5 cellular contexts compared by ENCODE assay signal in the genomic region with DNA sequence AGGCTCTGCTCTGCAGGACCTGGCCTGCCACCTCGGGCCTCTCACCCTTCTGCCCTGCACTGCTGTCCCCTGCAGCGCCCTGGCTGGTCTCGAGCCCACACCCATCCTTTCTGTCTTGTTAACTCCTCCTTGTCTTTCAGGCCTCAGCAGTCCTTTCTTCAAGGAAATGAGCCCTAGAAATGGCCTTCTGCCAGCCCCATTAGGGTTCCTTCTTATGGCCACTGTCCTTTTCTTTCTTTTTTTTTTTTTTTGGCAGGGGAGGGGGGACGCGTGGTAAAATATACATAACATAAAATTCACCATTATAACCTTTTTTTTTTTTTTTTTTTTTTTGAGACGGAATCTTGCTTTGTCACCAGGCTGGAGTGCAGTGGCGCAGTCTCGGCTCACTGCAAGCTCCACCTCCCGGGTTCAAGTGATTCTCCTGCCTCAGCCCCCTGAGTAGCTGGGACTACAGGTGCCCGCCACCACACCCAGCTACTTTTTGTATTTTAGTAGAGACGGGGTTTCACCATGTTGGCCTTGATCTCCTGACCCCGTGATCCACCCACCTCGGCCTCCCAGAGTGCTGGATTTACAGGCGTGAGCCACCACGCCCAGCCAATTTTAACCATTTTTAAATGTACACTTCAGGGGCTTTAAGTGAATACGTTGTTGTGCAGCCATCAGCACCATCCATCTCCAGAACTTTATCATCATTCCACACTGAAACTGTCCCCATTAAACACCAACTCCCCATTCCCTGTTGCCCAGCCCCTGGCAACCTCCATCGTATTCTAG. TPM values are rescaled to one million over a fixed set of nuclear protein-coding genes. Genes with fewer than 3 reads are reported as not detected.
A peak's percentile ranks its signal among the peaks of the same experiment; 100 is the strongest.
DNase-seq lines count a peak whose midpoint lies in the region; ATAC-seq, FAIRE-seq and TF ChIP-seq lines count a peak whose summit lies in the region.
"Not testable (repeated sequence)": the region's sequence is repeated elsewhere in the genome, so short reads cannot be mapped to it uniquely, and the experiment has no call there.

No MANE protein-coding gene starts in this region.

- not testable (repeated sequence) for H3K36me3 ChIP-seq in H1 (ENCODE audit: control insufficient read depth in 2 of 4, insufficient read depth in 4 of 4, low read length in 3 of 4); lower lobe of right lung

- TF ChIP-seq EP300 in H1 (IDR thresholded peaks at IDR 0.05; ENCODE audit: borderline replicate concordance in 1 of 2, low read depth in 2 of 2, low read length in 2 of 2) = not testable (repeated sequence)

- not testable (repeated sequence) for H3K4me1 ChIP-seq in H1 (replicated peaks in 1 of 4; ENCODE audit: control insufficient read depth in 3 of 4, insufficient read depth in 4 of 4, low read length in 3 of 4)
- H3K4me1 ChIP-seq in lower lobe of right lung = peaks cover 36% of the 10 kb centered on the region

- not testable (repeated sequence) for H3K36me3 Mint-ChIP-seq in activated CD8-positive, alpha-beta T cell treated with anti-CD3 and anti-CD28 coated beads, Interleukin-2, amount 10 ng/mL, durations not matched to agents 7 days and 5 days (ENCODE audit: low read depth); stimulated activated effector memory CD8-positive, alpha-beta T cell treated with anti-CD3 and anti-CD28 coated beads, Interleukin-12 subunit alpha, Interleukin-12 subunit beta, amount 100 ng/mL, for 72 hours

- H2BK120ac ChIP-seq in H1 (replicated peaks; ENCODE audit: low read depth, low read length) = not testable (repeated sequence)

- peak overlapping the region; percentile 89; the same call in 1 of the 2 replicates for H4K8ac ChIP-seq in H1 (ENCODE audit: extremely low read depth, insufficient read depth, low read length)

- not testable (repeated sequence) for FAIRE-seq in H1 (lab: Jason Lieb, UNC)

- not testable (repeated sequence) for H2BK5ac ChIP-seq in H1 (ENCODE audit: low read depth, low read length)

- CTCF ChIA-PET in activated CD8-positive, alpha-beta T cell treated with anti-CD3 and anti-CD28 coated beads, Interleukin-2, amount 10 ng/mL, durations not matched to agents 7 days and 5 days (lab: Charles Lee) = interaction anchor here (1.3 to 11.9 kb wide), 5 partner anchors 10 to 21 kb away, joined by 3 to 307 read pairs (median 10); partner anchors contain the start of genes TRIM47 and WBP2
- CTCF ChIA-PET in H1 (lab: Charles Lee; ENCODE audit: partially characterized antibody) = interaction anchor here (0.9 to 27.2 kb wide), 5 partner anchors 9 to 35 kb away, joined by 4 to 563 read pairs (median 16); partner anchors contain the start of gene TRIM47

- H3K27me3 ChIP-seq in H1 (replicated peaks in 1 of 4; ENCODE audit: control insufficient read depth in 3 of 4, extremely low read depth in 1 of 4, insufficient read depth in 3 of 4, low read length in 3 of 4); lower lobe of right lung (ENCODE audit: low read depth): not testable (repeated sequence)

- POLR2A ChIA-PET in activated CD8-positive, alpha-beta T cell treated with anti-CD3 and anti-CD28 coated beads, Interleukin-2, amount 10 ng/mL, durations not matched to agents 7 days and 5 days (lab: Charles Lee) = interaction anchor here (1.2 to 1.9 kb wide), 3 partner anchors 10 to 12 kb away, joined by 7 to 13 read pairs (median 8); partner anchors contain the start of gene WBP2
- POLR2A ChIA-PET in H1 (lab: Charles Lee; ENCODE audit: partially characterized antibody) = not testable (repeated sequence)

- WGBS in H1 (ENCODE audit: extremely low coverage in 1 of 2, insufficient coverage in 1 of 2, insufficient read length in 1 of 2, insufficient replicate concordance in 2 of 2, low coverage in 1 of 2, low lambda C conversion rate in 2 of 2, missing lambda C conversion rate in 1 of 2), 2 experiments = 96% methylated on average over 11 of the region's 17 CpGs; no CpG with 5 or more reads in 1 of the 2 experiments

- ATAC-seq in activated CD8-positive, alpha-beta T cell treated with anti-CD3 and anti-CD28 coated beads, Interleukin-2, amount 10 ng/mL, durations not matched to agents 7 days and 5 days; lower lobe of right lung; stimulated activated effector memory CD8-positive, alpha-beta T cell treated with anti-CD3 and anti-CD28 coated beads, Interleukin-12 subunit alpha, Interleukin-12 subunit beta, amount 100 ng/mL, for 72 hours: not testable (repeated sequence)

- H3K4me1 Mint-ChIP-seq in activated CD8-positive, alpha-beta T cell treated with anti-CD3 and anti-CD28 coated beads, Interleukin-2, amount 10 ng/mL, durations not matched to agents 7 days and 5 days (ENCODE audit: low read depth) = peaks cover 29% of the 10 kb centered on the region
- H3K4me1 Mint-ChIP-seq in stimulated activated effector memory CD8-positive, alpha-beta T cell treated with anti-CD3 and anti-CD28 coated beads, Interleukin-12 subunit alpha, Interleukin-12 subunit beta, amount 100 ng/mL, for 72 hours = peaks cover 28% of the 10 kb centered on the region

- H3K4me3 Mint-ChIP-seq in activated CD8-positive, alpha-beta T cell treated with anti-CD3 and anti-CD28 coated beads, Interleukin-2, amount 10 ng/mL, durations not matched to agents 7 days and 5 days = not testable (repeated sequence)
- peak overlapping the region; percentile 51 for H3K4me3 Mint-ChIP-seq in stimulated activated effector memory CD8-positive, alpha-beta T cell treated with anti-CD3 and anti-CD28 coated beads, Interleukin-12 subunit alpha, Interleukin-12 subunit beta, amount 100 ng/mL, for 72 hours

- H3K9me3 ChIP-seq in H1 (ENCODE audit: insufficient read depth in 2 of 2, low read depth in 1 of 2, low read length in 1 of 2); lower lobe of right lung: not testable (repeated sequence)

- 0 out of 2 replicates have a peak overlapping the region, but pooled peaks have one; percentile 18 for H2BK15ac ChIP-seq in H1 (ENCODE audit: low read length)

- not testable (repeated sequence) for H3K23me2 ChIP-seq in H1 (ENCODE audit: low read depth, low read length)

- H2AFZ ChIP-seq in H1 (ENCODE audit: low read length) = not testable (repeated sequence)

- intact Hi-C loops in lower lobe of right lung (cut with DNase I) = not testable (repeated sequence)

- TF ChIP-seq RAD21 in H1 (IDR thresholded peaks at IDR 0.05 in 1 of 2, conservative IDR thresholded peaks at IDR 0.05 in 1 of 2; ENCODE audit: low read depth in 2 of 2, low read length in 2 of 2) = not testable (repeated sequence)

- not testable (repeated sequence) for H2BK20ac ChIP-seq in H1 (ENCODE audit: low read length)

- H3K79me1 ChIP-seq in H1 (ENCODE audit: low read depth, low read length) = not testable (repeated sequence)

- not testable (repeated sequence) for H3K27me3 Mint-ChIP-seq in activated CD8-positive, alpha-beta T cell treated with anti-CD3 and anti-CD28 coated beads, Interleukin-2, amount 10 ng/mL, durations not matched to agents 7 days and 5 days (ENCODE audit: low read depth)

- TF ChIP-seq POLR2A in H1 (IDR thresholded peaks at IDR 0.05; ENCODE audit: control extremely low read depth in 1 of 2, low read depth in 2 of 2, low read length in 2 of 2) = not testable (repeated sequence)

- TF ChIP-seq CTCF in H1 (IDR thresholded peaks at IDR 0.05; ENCODE audit: control extremely low read depth in 1 of 3, insufficient read depth in 1 of 3, low read depth in 1 of 3, low read length in 3 of 3); lower lobe of right lung (IDR thresholded peaks at IDR 0.05): not testable (repeated sequence)

- peak overlapping the region; percentile 83 for H3K27ac Mint-ChIP-seq in activated CD8-positive, alpha-beta T cell treated with anti-CD3 and anti-CD28 coated beads, Interleukin-2, amount 10 ng/mL, durations not matched to agents 7 days and 5 days
- not testable (repeated sequence) for H3K27ac Mint-ChIP-seq in stimulated activated effector memory CD8-positive, alpha-beta T cell treated with anti-CD3 and anti-CD28 coated beads, Interleukin-12 subunit alpha, Interleukin-12 subunit beta, amount 100 ng/mL, for 72 hours

- not testable (repeated sequence) for H2BK12ac ChIP-seq in H1 (ENCODE audit: low read depth, low read length)

- peak; percentile 4 for DNase-seq in NCI-H2171 treated with DMSO at 0.1 percent for 48 hours (lab: John Stamatoyannopoulos, UW)
- not testable (repeated sequence) for DNase-seq in activated CD8-positive, alpha-beta T cell treated with anti-CD3 and anti-CD28 coated beads, Interleukin-2, amount 10 ng/mL, durations not matched to agents 7 days and 5 days; H1 (ENCODE audit: low read depth in 1 of 2, low spot score in 2 of 2); lower lobe of right lung; stimulated activated effector memory CD8-positive, alpha-beta T cell treated with anti-CD3 and anti-CD28 coated beads, Interleukin-12 subunit alpha, Interleukin-12 subunit beta, amount 100 ng/mL, for 72 hours (ENCODE audit: low spot score in 2 of 2)

- H4K5ac ChIP-seq in H1 (ENCODE audit: insufficient read length, low read depth, low read length) = not testable (repeated sequence)

- H3K23ac ChIP-seq in H1 (ENCODE audit: insufficient read length) = not testable (repeated sequence)

- H3K4me3 ChIP-seq in H1 (ENCODE audit: extremely low read depth in 1 of 4, insufficient read depth in 2 of 4, low read depth in 3 of 4, low read length in 4 of 4); lower lobe of right lung: not testable (repeated sequence)

- H3K18ac ChIP-seq in H1 (ENCODE audit: extremely low read depth, low read length) = not testable (repeated sequence)

- not testable (repeated sequence) for H3K79me2 ChIP-seq in H1 (ENCODE audit: control insufficient read depth in 1 of 2, insufficient read depth in 2 of 2, low read length in 2 of 2)

- not testable (repeated sequence) for H2AK5ac ChIP-seq in H1 (ENCODE audit: low read depth, low read length)

- not testable (repeated sequence) for H3K27ac ChIP-seq in H1 (ENCODE audit: low read depth, low read length)
- peak overlapping the region; percentile 65 for H3K27ac ChIP-seq in lower lobe of right lung

- not testable (repeated sequence) for H3K4ac ChIP-seq in H1 (replicated peaks; ENCODE audit: insufficient read length, low read depth, low read length)

- H3K56ac ChIP-seq in H1 (replicated peaks; ENCODE audit: insufficient read length, low read depth, low read length) = not testable (repeated sequence)

- not testable (repeated sequence) for H4K91ac ChIP-seq in H1 (replicated peaks; ENCODE audit: insufficient read length, low read length)

- not testable (repeated sequence) for H3K14ac ChIP-seq in H1 (ENCODE audit: insufficient read length)

- H3K9ac ChIP-seq in H1 (replicated peaks in 1 of 4; ENCODE audit: extremely low read depth in 1 of 4, low read depth in 3 of 4, low read length in 3 of 4) = not testable (repeated sequence)

- not testable (repeated sequence) for H3K9me3 Mint-ChIP-seq in activated CD8-positive, alpha-beta T cell treated with anti-CD3 and anti-CD28 coated beads, Interleukin-2, amount 10 ng/mL, durations not matched to agents 7 days and 5 days (ENCODE audit: insufficient read depth); stimulated activated effector memory CD8-positive, alpha-beta T cell treated with anti-CD3 and anti-CD28 coated beads, Interleukin-12 subunit alpha, Interleukin-12 subunit beta, amount 100 ng/mL, for 72 hours

- not testable (repeated sequence) for H4K20me1 ChIP-seq in H1 (replicated peaks in 1 of 2; ENCODE audit: control insufficient read depth in 1 of 2, insufficient read depth in 2 of 2, low read length in 2 of 2)

- not testable (repeated sequence) for H3K4me2 ChIP-seq in H1 (ENCODE audit: insufficient read depth in 1 of 2, low read depth in 2 of 2, low read length in 2 of 2)

RNA-seq across cellular contexts. Expression of gene WBP2, which starts 10.5 kb away (rescaled TPM):
- total RNA-seq in activated CD8-positive, alpha-beta T cell treated with anti-CD3 and anti-CD28 coated beads, Interleukin-2, amount 10 ng/mL, durations not matched to agents 7 days and 5 days = 10 to 100 TPM; 64.3 to 68.6 TPM
- 61.8 and 71.2 TPM in 2 replicates for total RNA-seq in H1 (2021; fragmentation: NEBNext Ultra II Directional; extraction: Animal tissue kit (Norgen Biotek cat#: 25700))
- 48.2 and 72.0 TPM in 2 replicates for polyA plus RNA-seq in H1 (2011; rRNA removed)
- 19.9 TPM for polyA plus RNA-seq in H1 (2011; cell fraction: cytosol; rRNA removed)
- 66.9 TPM for polyA plus RNA-seq in H1 (2011; cell fraction: nucleus; rRNA removed)
- polyA plus RNA-seq in H1 (2012, experiment 1 of 2) = 66.8 to 74.2 TPM (median 69.2 TPM) in 4 replicates
- 67.1 TPM for polyA plus RNA-seq in H1 (2012, experiment 2 of 2)
- polyA plus RNA-seq in H1 (2013, experiment 1 of 2) = 61.6 TPM
- 60.1 TPM for polyA plus RNA-seq in H1 (2013, experiment 2 of 2)
- 29.7 and 44.3 TPM in 2 replicates for polyA minus RNA-seq in H1 (2011; rRNA and poly(A)+ RNA removed)
- 31.1 TPM for polyA minus RNA-seq in H1 (2011; cell fraction: cytosol; rRNA and poly(A)+ RNA removed)
- polyA minus RNA-seq in H1 (2011; cell fraction: nucleus; rRNA and poly(A)+ RNA removed) = 30.8 TPM
- 145 TPM for total RNA-seq in lower lobe of right lung

RNA-seq across cellular contexts. Expression of gene TRIM47, which starts 12.8 kb away (rescaled TPM):
- 10 to 100 TPM; 31.4 to 36.8 TPM for total RNA-seq in activated CD8-positive, alpha-beta T cell treated with anti-CD3 and anti-CD28 coated beads, Interleukin-2, amount 10 ng/mL, durations not matched to agents 7 days and 5 days
- total RNA-seq in H1 (2021; fragmentation: NEBNext Ultra II Directional; extraction: Animal tissue kit (Norgen Biotek cat#: 25700)) = 5.1 and 6.4 TPM in 2 replicates
- polyA plus RNA-seq in H1 (2011; rRNA removed) = 6.3 and 11.6 TPM in 2 replicates
- 6.2 TPM for polyA plus RNA-seq in H1 (2011; cell fraction: cytosol; rRNA removed)
- 12.1 TPM for polyA plus RNA-seq in H1 (2011; cell fraction: nucleus; rRNA removed)
- polyA plus RNA-seq in H1 (2012, experiment 1 of 2) = 5.0 to 8.3 TPM (median 5.5 TPM) in 4 replicates
- 5.4 TPM for polyA plus RNA-seq in H1 (2012, experiment 2 of 2)
- polyA plus RNA-seq in H1 (2013, experiment 1 of 2) = 5.7 TPM
- 6.1 TPM for polyA plus RNA-seq in H1 (2013, experiment 2 of 2)
- polyA minus RNA-seq in H1 (2011; rRNA and poly(A)+ RNA removed) = 2.6 and 3.7 TPM in 2 replicates
- 5.0 TPM for polyA minus RNA-seq in H1 (2011; cell fraction: cytosol; rRNA and poly(A)+ RNA removed)
- 6.2 TPM for polyA minus RNA-seq in H1 (2011; cell fraction: nucleus; rRNA and poly(A)+ RNA removed)
- total RNA-seq in lower lobe of right lung = 21.0 TPM

RNA-seq across cellular contexts. Expression of gene UNC13D, which starts 21.4 kb away (rescaled TPM):
- total RNA-seq in activated CD8-positive, alpha-beta T cell treated with anti-CD3 and anti-CD28 coated beads, Interleukin-2, amount 10 ng/mL, durations not matched to agents 7 days and 5 days = 100 to 1,000 TPM; 234 to 249 TPM
- 7.5 and 8.4 TPM in 2 replicates for total RNA-seq in H1 (2021; fragmentation: NEBNext Ultra II Directional; extraction: Animal tissue kit (Norgen Biotek cat#: 25700))
- 3.6 and 5.2 TPM in 2 replicates for polyA plus RNA-seq in H1 (2011; rRNA removed)
- polyA plus RNA-seq in H1 (2011; cell fraction: cytosol; rRNA removed) = 77.7 TPM
- polyA plus RNA-seq in H1 (2011; cell fraction: nucleus; rRNA removed) = 15.5 TPM
- polyA plus RNA-seq in H1 (2012, experiment 1 of 2) = 4.1 to 10.3 TPM (median 7.8 TPM) in 4 replicates
- 1.9 TPM for polyA plus RNA-seq in H1 (2012, experiment 2 of 2)
- 3.7 TPM for polyA plus RNA-seq in H1 (2013, experiment 1 of 2)
- 4.2 TPM for polyA plus RNA-seq in H1 (2013, experiment 2 of 2)
- polyA minus RNA-seq in H1 (2011; rRNA and poly(A)+ RNA removed) = 1.9 and 2.0 TPM in 2 replicates
- polyA minus RNA-seq in H1 (2011; cell fraction: cytosol; rRNA and poly(A)+ RNA removed) = 3.7 TPM
- 3.7 TPM for polyA minus RNA-seq in H1 (2011; cell fraction: nucleus; rRNA and poly(A)+ RNA removed)
- 118 TPM for total RNA-seq in lower lobe of right lung

RNA-seq across cellular contexts. Expression of gene TRIM65, which starts 31.2 kb away (rescaled TPM):
- 10 to 100 TPM; 35.8 to 37.3 TPM for total RNA-seq in activated CD8-positive, alpha-beta T cell treated with anti-CD3 and anti-CD28 coated beads, Interleukin-2, amount 10 ng/mL, durations not matched to agents 7 days and 5 days
- total RNA-seq in H1 (2021; fragmentation: NEBNext Ultra II Directional; extraction: Animal tissue kit (Norgen Biotek cat#: 25700)) = 47.7 and 48.6 TPM in 2 replicates
- polyA plus RNA-seq in H1 (2011; rRNA removed) = 21.2 and 25.6 TPM in 2 replicates
- 24.5 TPM for polyA plus RNA-seq in H1 (2011; cell fraction: cytosol; rRNA removed)
- 26.6 TPM for polyA plus RNA-seq in H1 (2011; cell fraction: nucleus; rRNA removed)
- 30.2 to 35.1 TPM (median 31.2 TPM) in 4 replicates for polyA plus RNA-seq in H1 (2012, experiment 1 of 2)
- 28.8 TPM for polyA plus RNA-seq in H1 (2012, experiment 2 of 2)
- 23.2 TPM for polyA plus RNA-seq in H1 (2013, experiment 1 of 2)
- 22.1 TPM for polyA plus RNA-seq in H1 (2013, experiment 2 of 2)
- polyA minus RNA-seq in H1 (2011; rRNA and poly(A)+ RNA removed) = 9.4 and 9.6 TPM in 2 replicates
- 17.1 TPM for polyA minus RNA-seq in H1 (2011; cell fraction: cytosol; rRNA and poly(A)+ RNA removed)
- 16.2 TPM for polyA minus RNA-seq in H1 (2011; cell fraction: nucleus; rRNA and poly(A)+ RNA removed)
- 32.4 TPM for total RNA-seq in lower lobe of right lung

RNA-seq across cellular contexts. Expression of gene MRPL38, which starts 39.1 kb away (rescaled TPM):
- total RNA-seq in activated CD8-positive, alpha-beta T cell treated with anti-CD3 and anti-CD28 coated beads, Interleukin-2, amount 10 ng/mL, durations not matched to agents 7 days and 5 days = 100 to 1,000 TPM in 1 of 2 experiments, 10 to 100 TPM in 1; 89.0 to 113 TPM
- 125 and 132 TPM in 2 replicates for total RNA-seq in H1 (2021; fragmentation: NEBNext Ultra II Directional; extraction: Animal tissue kit (Norgen Biotek cat#: 25700))
- 78.4 and 138 TPM in 2 replicates for polyA plus RNA-seq in H1 (2011; rRNA removed)
- 67.5 TPM for polyA plus RNA-seq in H1 (2011; cell fraction: cytosol; rRNA removed)
- 231 TPM for polyA plus RNA-seq in H1 (2011; cell fraction: nucleus; rRNA removed)
- polyA plus RNA-seq in H1 (2012, experiment 1 of 2) = 52.3 to 79.2 TPM (median 70.2 TPM) in 4 replicates
- polyA plus RNA-seq in H1 (2012, experiment 2 of 2) = 69.1 TPM
- polyA plus RNA-seq in H1 (2013, experiment 1 of 2) = 75.5 TPM
- polyA plus RNA-seq in H1 (2013, experiment 2 of 2) = 69.0 TPM
- polyA minus RNA-seq in H1 (2011; rRNA and poly(A)+ RNA removed) = 33.2 and 44.3 TPM in 2 replicates
- polyA minus RNA-seq in H1 (2011; cell fraction: cytosol; rRNA and poly(A)+ RNA removed) = 53.9 TPM
- polyA minus RNA-seq in H1 (2011; cell fraction: nucleus; rRNA and poly(A)+ RNA removed) = 66.2 TPM
- 68.9 TPM for total RNA-seq in lower lobe of right lung

Comparison
In these comparisons a context has a peak if more than half of its experiments do, and no peak if none do; other contexts are left out.
1. RNA of gene UNC13D, which starts 21.4 kb away (total RNA-seq): 234 to 249 TPM in activated CD8-positive, alpha-beta T cell treated with anti-CD3 and anti-CD28 coated beads, Interleukin-2, amount 10 ng/mL, durations not matched to agents 7 days and 5 days and 118 TPM in lower lobe of right lung (single experiment); 7.5 to 8.4 TPM in H1; every median in the first group is over 10 times any median in the second.